In genomic region chr12:1630827-1631591, GRCh38 we compare ENCODE assay signal across 9 cellular contexts. TPM values are rescaled to one million over a fixed set of nuclear protein-coding genes. Genes with fewer than 3 reads are reported as not detected.
DNase-seq lines count a peak whose midpoint lies in the region; ATAC-seq and TF ChIP-seq lines count a peak whose summit lies in the region.
"Had no signal": no experiment of that assay in that cellular context is flagged by ENCODE, and none has a peak within 500 bp of the region (broad histone marks: within the 10 kb centered on the region; RNA-seq: fewer than 3 reads in every experiment).

No MANE protein-coding gene starts in this region.

- H3K27me3 Mint-ChIP-seq in IgD-negative memory B cell, result peaks cover 45% of the 10 kb centered on the region

- peak overlapping the region; percentile 10 to 86 (median 81) for H3K4me3 Mint-ChIP-seq in IgD-negative memory B cell

- H3K27ac Mint-ChIP-seq in IgD-negative memory B cell, result peak overlapping the region in 1 of 3 donors; percentile 5

- H3K4me1 ChIP-seq in BLaER1 treated with 17β-estradiol and CSF1 and Interleukin-3, amounts not matched to agents 10 nM and 100 nM, result peaks cover 22 to 56% (median 28%) of the 10 kb centered on the region in 10 experiments
- H3K4me1 ChIP-seq in ectodermal cell (ENCODE audit: control insufficient read depth, insufficient read depth, low read length), result peaks cover 38% of the 10 kb centered on the region

- peaks cover 52 to 74% (median 70%) of the 10 kb centered on the region in 11 experiments for H3K27me3 ChIP-seq in BLaER1 treated with 17β-estradiol and CSF1 and Interleukin-3, amounts not matched to agents 10 nM and 100 nM
- H3K27me3 ChIP-seq in ectodermal cell (ENCODE audit: control insufficient read depth, insufficient read depth, low read length, poor library complexity, severe bottlenecking) (peaks cover 70% of the 10 kb centered on the region), neural cell (ENCODE audit: insufficient read depth, low read depth, low read length) (no peaks in the 10 kb centered on the region)

- TF ChIP-seq RAD21 in neural cell (conservative IDR thresholded peaks at IDR 0.05), result no peak

- no peaks in the 10 kb centered on the region for H3K9me3 ChIP-seq in BLaER1 treated with 17β-estradiol and CSF1 and Interleukin-3, amounts not matched to agents 10 nM and 100 nM (replicated peaks in 1 of 11)
- no peaks in the 10 kb centered on the region for H3K9me3 ChIP-seq in ectodermal cell (ENCODE audit: control insufficient read depth, low read length)
- H3K9me3 ChIP-seq in neural cell (ENCODE audit: low read length), result no peaks in the 10 kb centered on the region
- H3K9me3 ChIP-seq: transverse colon had no signal

- H3K36me3 ChIP-seq in BLaER1 treated with 17β-estradiol and CSF1 and Interleukin-3, amounts not matched to agents 10 nM and 100 nM, result no peaks in the 10 kb centered on the region
- H3K36me3 ChIP-seq in ectodermal cell (ENCODE audit: control insufficient read depth, insufficient read depth, low read length), result no peaks in the 10 kb centered on the region
- no peaks in the 10 kb centered on the region for H3K36me3 ChIP-seq in neural cell (ENCODE audit: insufficient read depth, low read length)
- H3K36me3 ChIP-seq: transverse colon had no signal

- no peak overlapping the region for H3K27ac ChIP-seq in BLaER1 treated with 17β-estradiol and CSF1 and Interleukin-3, amounts not matched to agents 10 nM and 100 nM
- H3K27ac ChIP-seq in ectodermal cell (ENCODE audit: insufficient read depth, low read depth, low read length, poor library complexity, severe bottlenecking) (no peak overlapping the region), neural cell (ENCODE audit: low read length) (no peak overlapping the region)

- peak overlapping the region in 7 of 11 experiments; percentile 19 to 72 (median 61); a peak in 5 of 22 replicates for H3K9ac ChIP-seq in BLaER1 treated with 17β-estradiol and CSF1 and Interleukin-3, amounts not matched to agents 10 nM and 100 nM
- H3K9ac ChIP-seq in neural cell (ENCODE audit: low read length), result no peak overlapping the region

- WGBS in ectodermal cell, 2 experiments, result 8 to 10% methylated on average over 23 of the region's 23 CpGs

- peaks cover 9 to 17% (median 10%) of the 10 kb centered on the region in 3 donors for H3K4me1 Mint-ChIP-seq in IgD-negative memory B cell

- no peak for TF ChIP-seq CTCF in neural cell (IDR thresholded peaks at IDR 0.05; ENCODE audit: poor library complexity, severe bottlenecking)

- H2AFZ ChIP-seq in neural cell (ENCODE audit: low read depth, low read length), result no peak overlapping the region

- no peaks in the 10 kb centered on the region for H3K9me3 Mint-ChIP-seq in IgD-negative memory B cell

- TF ChIP-seq EP300 in neural cell (conservative IDR thresholded peaks at IDR 0.05; ENCODE audit: poor library complexity, severe bottlenecking), result no peak

- H3K36me3 Mint-ChIP-seq in IgD-negative memory B cell, result no peaks in the 10 kb centered on the region

- peaks cover 2% of the 10 kb centered on the region for H3F3A ChIP-seq in neural cell (ENCODE audit: insufficient read depth, low read length, poor library complexity, severe bottlenecking)

- no peaks in the 10 kb centered on the region for H3K79me2 ChIP-seq in neural cell (replicated peaks; ENCODE audit: insufficient read depth, low read length)

- H3K4me2 ChIP-seq in BLaER1 treated with 17β-estradiol and CSF1 and Interleukin-3, amounts not matched to agents 10 nM and 100 nM, result peak overlapping the region; percentile 98 to 100 (median 100)
- H3K4me2 ChIP-seq in neural cell (ENCODE audit: low read length), result no peak overlapping the region

- no peaks in the 10 kb centered on the region for H3K9me2 ChIP-seq in neural cell (ENCODE audit: insufficient read depth, low read length)

- no peak for DNase-seq in COR-L47 (lab: John Stamatoyannopoulos, UW)
- no peak for DNase-seq in stimulated activated CD4-positive, alpha-beta T cell treated with anti-CD3 and anti-CD28 coated beads, Interleukin-4, amount 100 ng/mL, for 24 hours
- DNase-seq in activated gamma-delta T cell (lab: John Stamatoyannopoulos, UW), result no peak

- no peak for ATAC-seq in GM21526 (IDR thresholded peaks at IDR 0.05; ENCODE audit: low FRiP score, unreplicated experiment)

- H4K20me1 ChIP-seq in BLaER1 treated with 17β-estradiol and CSF1 and Interleukin-3, amounts not matched to agents 10 nM and 100 nM, result peaks cover 0 to 17% (median 10%) of the 10 kb centered on the region in 11 experiments; a peak in 10 of 22 replicates
- H4K20me1 ChIP-seq in neural cell (ENCODE audit: insufficient read depth), result no peaks in the 10 kb centered on the region

- H3K4me3 ChIP-seq in BLaER1 treated with 17β-estradiol and CSF1 and Interleukin-3, amounts not matched to agents 10 nM and 100 nM, result peak overlapping the region; percentile 59 to 74 (median 62)
- H3K4me3 ChIP-seq in ectodermal cell (ENCODE audit: insufficient read depth, low read depth, low read length) (peak overlapping the region; percentile 48), neural cell (ENCODE audit: low read length) (peak overlapping the region; percentile 51)

TF ChIP-seq in neural cell, 6 proteins besides CTCF, POLR2A, EP300 and RAD21:
- TF ChIP-seq EZH2 (IDR thresholded peaks at IDR 0.05; ENCODE audit: borderline replicate concordance, insufficient read depth, low read length, poor library complexity, severe bottlenecking), result no peak
- TF ChIP-seq SMC3 (conservative IDR thresholded peaks at IDR 0.05; ENCODE audit: poor library complexity), result no peak
- no peak for TF ChIP-seq TAF1 (IDR thresholded peaks at IDR 0.05; ENCODE audit: low read depth)
- TF ChIP-seq, protein P1, sequence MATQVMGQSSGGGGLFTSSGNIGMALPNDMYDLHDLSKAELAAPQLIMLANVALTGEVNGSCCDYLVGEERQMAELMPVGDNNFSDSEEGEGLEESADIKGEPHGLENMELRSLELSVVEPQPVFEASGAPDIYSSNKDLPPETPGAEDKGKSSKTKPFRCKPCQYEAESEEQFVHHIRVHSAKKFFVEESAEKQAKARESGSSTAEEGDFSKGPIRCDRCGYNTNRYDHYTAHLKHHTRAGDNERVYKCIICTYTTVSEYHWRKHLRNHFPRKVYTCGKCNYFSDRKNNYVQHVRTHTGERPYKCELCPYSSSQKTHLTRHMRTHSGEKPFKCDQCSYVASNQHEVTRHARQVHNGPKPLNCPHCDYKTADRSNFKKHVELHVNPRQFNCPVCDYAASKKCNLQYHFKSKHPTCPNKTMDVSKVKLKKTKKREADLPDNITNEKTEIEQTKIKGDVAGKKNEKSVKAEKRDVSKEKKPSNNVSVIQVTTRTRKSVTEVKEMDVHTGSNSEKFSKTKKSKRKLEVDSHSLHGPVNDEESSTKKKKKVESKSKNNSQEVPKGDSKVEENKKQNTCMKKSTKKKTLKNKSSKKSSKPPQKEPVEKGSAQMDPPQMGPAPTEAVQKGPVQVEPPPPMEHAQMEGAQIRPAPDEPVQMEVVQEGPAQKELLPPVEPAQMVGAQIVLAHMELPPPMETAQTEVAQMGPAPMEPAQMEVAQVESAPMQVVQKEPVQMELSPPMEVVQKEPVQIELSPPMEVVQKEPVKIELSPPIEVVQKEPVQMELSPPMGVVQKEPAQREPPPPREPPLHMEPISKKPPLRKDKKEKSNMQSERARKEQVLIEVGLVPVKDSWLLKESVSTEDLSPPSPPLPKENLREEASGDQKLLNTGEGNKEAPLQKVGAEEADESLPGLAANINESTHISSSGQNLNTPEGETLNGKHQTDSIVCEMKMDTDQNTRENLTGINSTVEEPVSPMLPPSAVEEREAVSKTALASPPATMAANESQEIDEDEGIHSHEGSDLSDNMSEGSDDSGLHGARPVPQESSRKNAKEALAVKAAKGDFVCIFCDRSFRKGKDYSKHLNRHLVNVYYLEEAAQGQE (IDR thresholded peaks at IDR 0.05; ENCODE audit: borderline replicate concordance), result no peak
- TF ChIP-seq POLR2AphosphoS5 (IDR thresholded peaks at IDR 0.05), result no peak
- no peak for TF ChIP-seq MXI1 (conservative IDR thresholded peaks at IDR 0.05; ENCODE audit: poor library complexity, severe bottlenecking)

RNA-seq across cellular contexts. Expression of gene WNT5B, which starts 2.0 kb away (rescaled TPM):
- polyA plus RNA-seq in IgD-negative memory B cell (0.33 TPM), neural cell (17.0 and 17.4 TPM in 2 replicates)
- polyA plus RNA-seq in ectodermal cell (2013, experiment 1 of 4), result 28.0 TPM
- polyA plus RNA-seq in ectodermal cell (2013, experiment 2 of 4), result 57.3 TPM
- polyA plus RNA-seq in ectodermal cell (2013, experiment 3 of 4), result 25.5 TPM
- 34.2 TPM for polyA plus RNA-seq in ectodermal cell (2013, experiment 4 of 4)
- 23.3 and 28.7 TPM in 2 replicates for polyA minus RNA-seq in neural cell

RNA-seq across cellular contexts. Expression of gene FBXL14, which starts 36.6 kb away (rescaled TPM):
- polyA plus RNA-seq in IgD-negative memory B cell, result 20.5 TPM
- polyA plus RNA-seq in ectodermal cell (2013, experiment 1 of 4), result 37.0 TPM
- polyA plus RNA-seq in ectodermal cell (2013, experiment 2 of 4), result 44.7 TPM
- polyA plus RNA-seq in ectodermal cell (2013, experiment 3 of 4), result 37.8 TPM
- polyA plus RNA-seq in ectodermal cell (2013, experiment 4 of 4), result 43.9 TPM
- 15.1 and 21.8 TPM in 2 replicates for polyA plus RNA-seq in neural cell
- polyA minus RNA-seq in neural cell, result 49.3 and 63.3 TPM in 2 replicates

RNA-seq across cellular contexts. Expression of gene ADIPOR2, which starts 59.9 kb away (rescaled TPM):
- polyA plus RNA-seq in IgD-negative memory B cell (2.9 TPM), neural cell (18.5 and 20.7 TPM in 2 replicates)
- 49.5 TPM for polyA plus RNA-seq in ectodermal cell (2013, experiment 1 of 4)
- 51.7 TPM for polyA plus RNA-seq in ectodermal cell (2013, experiment 2 of 4)
- polyA plus RNA-seq in ectodermal cell (2013, experiment 3 of 4), result 30.6 TPM
- 35.7 TPM for polyA plus RNA-seq in ectodermal cell (2013, experiment 4 of 4)
- polyA minus RNA-seq in neural cell, result 29.9 and 33.7 TPM in 2 replicates

Comparison
In these comparisons a context has a peak if more than half of its experiments do, and no peak if none do; other contexts are left out.
1. RNA of gene WNT5B, which starts 2.0 kb away (polyA plus RNA-seq): 17.0 to 17.4 TPM in neural cell; 0.33 TPM in IgD-negative memory B cell (single experiment); every median in the first group is over 10 times any median in the second.
2. Peak in every context shown above with its lines, with median percentiles within 50 percentile points of each other: H3K4me3 ChIP-seq.